Comparison of ENCODE assay signal across 11 cellular contexts in the genomic region with DNA sequence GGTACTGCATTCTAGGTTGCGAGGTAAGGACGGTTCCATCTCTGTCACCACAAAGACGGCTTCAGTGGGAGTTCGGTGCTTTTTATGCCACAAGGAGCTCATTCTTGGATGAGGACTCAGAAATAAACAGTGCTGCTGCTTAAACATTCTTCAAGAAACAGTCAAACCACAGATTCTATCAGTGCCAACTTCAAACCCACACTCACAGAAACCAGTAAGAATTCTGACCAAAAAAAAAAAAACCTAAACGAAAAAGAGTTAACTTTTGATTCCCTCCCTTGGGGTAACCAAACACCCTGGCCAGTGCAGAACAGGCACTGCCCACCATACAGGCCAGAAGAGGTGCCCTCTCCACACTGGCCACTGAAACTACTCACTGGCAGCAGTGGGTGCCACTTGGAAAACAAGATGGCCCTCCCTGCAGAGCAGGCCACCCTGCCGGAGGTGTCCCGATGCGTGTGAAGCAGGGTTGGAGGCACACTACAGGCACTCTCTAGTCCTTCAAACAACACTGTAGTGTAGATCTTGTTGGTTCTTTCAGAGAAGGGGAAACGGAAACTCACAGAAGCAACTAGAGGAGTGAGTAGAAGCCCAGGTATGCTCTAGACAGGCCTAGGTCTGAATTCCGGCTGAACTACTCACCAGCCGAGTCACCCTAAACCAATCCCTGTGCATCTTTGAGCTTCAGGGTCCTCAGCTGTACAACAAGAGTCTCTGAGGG.
A peak's percentile ranks its signal among the peaks of the same experiment; 100 is the strongest.
DNase-seq lines count a peak whose midpoint lies in the region; ATAC-seq and TF ChIP-seq lines count a peak whose summit lies in the region.
"Had no signal": no experiment of that assay in that cellular context is flagged by ENCODE, and none has a peak within 500 bp of the region (broad histone marks: within the 10 kb centered on the region; RNA-seq: fewer than 3 reads in every experiment).

No MANE protein-coding gene starts in this region.

- H3K36me3 Mint-ChIP-seq in CD4-positive, CD25-positive, alpha-beta regulatory T cell: no peaks in the 10 kb centered on the region
- H3K36me3 Mint-ChIP-seq in activated naive CD4-positive, alpha-beta T cell treated with anti-CD3 and anti-CD28 coated beads, Interleukin-2, amount 50 U/mL, for 24 hours: peaks cover 3% of the 10 kb centered on the region

- peak overlapping the region; percentile 11 to 86 (median 65) for H3K4me3 Mint-ChIP-seq in CD4-positive, CD25-positive, alpha-beta regulatory T cell
- H3K4me3 Mint-ChIP-seq in activated naive CD4-positive, alpha-beta T cell treated with anti-CD3 and anti-CD28 coated beads, Interleukin-2, amount 50 U/mL, for 24 hours: peak overlapping the region; percentile 65
- H3K4me3 Mint-ChIP-seq: GM23338 had no signal

- peaks cover 17 to 80% (median 33%) of the 10 kb centered on the region in 4 donors for H3K4me1 Mint-ChIP-seq in CD4-positive, CD25-positive, alpha-beta regulatory T cell
- H3K4me1 Mint-ChIP-seq in activated naive CD4-positive, alpha-beta T cell treated with anti-CD3 and anti-CD28 coated beads, Interleukin-2, amount 50 U/mL, for 24 hours: peaks cover 79% of the 10 kb centered on the region
- H3K4me1 Mint-ChIP-seq: GM23338 had no signal

- H3K9ac ChIP-seq in Loucy (ENCODE audit: low read depth, low read length, poor library complexity, severe bottlenecking): no peak overlapping the region

- peaks cover 4% of the 10 kb centered on the region for H3K27me3 Mint-ChIP-seq in CD4-positive, CD25-positive, alpha-beta regulatory T cell
- no peaks in the 10 kb centered on the region for H3K27me3 Mint-ChIP-seq in activated naive CD4-positive, alpha-beta T cell treated with anti-CD3 and anti-CD28 coated beads, Interleukin-2, amount 50 U/mL, for 24 hours

- TF ChIP-seq CTCF in Loucy (conservative IDR thresholded peaks at IDR 0.05; ENCODE audit: low read length) (no peak), kidney epithelial cell (IDR thresholded peaks at IDR 0.05; ENCODE audit: insufficient read depth, low read length, poor library complexity, severe bottlenecking) (no peak)

- H4K20me1 ChIP-seq in Loucy (ENCODE audit: insufficient read depth, low read length, poor library complexity, severe bottlenecking): no peaks in the 10 kb centered on the region

- peak; percentile 82 for ATAC-seq in CD4-positive, CD25-positive, alpha-beta regulatory T cell (ENCODE audit: low read depth in 2 of 2)
- ATAC-seq in HG03135 (IDR thresholded peaks at IDR 0.05; ENCODE audit: unreplicated experiment) (no peak), GM18498 (IDR thresholded peaks at IDR 0.05; ENCODE audit: unreplicated experiment) (no peak)
- ATAC-seq: GM23338 had no signal

- peaks cover 57% of the 10 kb centered on the region for H3K4me1 ChIP-seq in CD4-positive, CD25-positive, alpha-beta regulatory T cell (ENCODE audit: control insufficient read depth, insufficient read depth, low read length, poor library complexity, severe bottlenecking)
- H3K4me1 ChIP-seq in Loucy (ENCODE audit: insufficient read depth, low read length, poor library complexity, severe bottlenecking): peaks cover 9% of the 10 kb centered on the region

- DNase-seq in CD4-positive, CD25-positive, alpha-beta regulatory T cell: peak in 2 of 3 donors; percentile 29 to 76
- peak; percentile 68 for DNase-seq in kidney epithelial cell (ENCODE audit: low read depth)
- DNase-seq in effector CD8-positive, alpha-beta T cell (lab: John Stamatoyannopoulos, UW): no peak
- no peak for DNase-seq in DMS153 treated with DMSO at 0.1 percent for 48 hours (lab: John Stamatoyannopoulos, UW; ENCODE audit: unreplicated experiment)
- DNase-seq: NCI-H1048, substantia nigra had no signal

- no peaks in the 10 kb centered on the region for H3K9me3 Mint-ChIP-seq in CD4-positive, CD25-positive, alpha-beta regulatory T cell
- no peaks in the 10 kb centered on the region for H3K9me3 Mint-ChIP-seq in activated naive CD4-positive, alpha-beta T cell treated with anti-CD3 and anti-CD28 coated beads, Interleukin-2, amount 50 U/mL, for 24 hours
- H3K9me3 Mint-ChIP-seq: GM23338 had no signal

- no peak overlapping the region for H2AFZ ChIP-seq in Loucy (ENCODE audit: low read length)
- H2AFZ ChIP-seq: GM23338 had no signal

- no peaks in the 10 kb centered on the region for H3K79me2 ChIP-seq in Loucy (ENCODE audit: insufficient read depth, low read length)

- peak overlapping the region; percentile 97 to 99 (median 98) for H3K27ac Mint-ChIP-seq in CD4-positive, CD25-positive, alpha-beta regulatory T cell
- H3K27ac Mint-ChIP-seq in activated naive CD4-positive, alpha-beta T cell treated with anti-CD3 and anti-CD28 coated beads, Interleukin-2, amount 50 U/mL, for 24 hours: peak overlapping the region; percentile 96
- H3K27ac Mint-ChIP-seq: GM23338 had no signal

- H3K9me3 ChIP-seq in CD4-positive, CD25-positive, alpha-beta regulatory T cell (ENCODE audit: control insufficient read depth in 2 of 2, low read length in 2 of 2): no peaks in the 10 kb centered on the region
- no peaks in the 10 kb centered on the region for H3K9me3 ChIP-seq in Loucy (ENCODE audit: insufficient read depth, low read depth, low read length)

- H3K4me3 ChIP-seq in CD4-positive, CD25-positive, alpha-beta regulatory T cell (ENCODE audit: low read depth, low read length): peak overlapping the region; percentile 26
- no peak overlapping the region for H3K4me3 ChIP-seq in Loucy (ENCODE audit: low read length, poor library complexity, severe bottlenecking)
- H3K4me3 ChIP-seq in kidney epithelial cell (ENCODE audit: low read depth, low read length): no peak overlapping the region
- H3K4me3 ChIP-seq: GM23338 had no signal

- no peaks in the 10 kb centered on the region for H3F3A ChIP-seq in Loucy (ENCODE audit: low read depth)

- no peaks in the 10 kb centered on the region for H3K27me3 ChIP-seq in CD4-positive, CD25-positive, alpha-beta regulatory T cell (ENCODE audit: control insufficient read depth, insufficient read depth, low read length)
- H3K27me3 ChIP-seq in Loucy (ENCODE audit: insufficient read depth, low read length, poor library complexity, severe bottlenecking) (no peaks in the 10 kb centered on the region), kidney epithelial cell (ENCODE audit: control insufficient read depth, insufficient read depth, low read length) (no peaks in the 10 kb centered on the region)

- H3K27ac ChIP-seq in CD4-positive, CD25-positive, alpha-beta regulatory T cell (ENCODE audit: insufficient read depth, low read length, poor library complexity, severe bottlenecking): peak overlapping the region; percentile 68

- no peaks in the 10 kb centered on the region for H3K36me3 ChIP-seq in CD4-positive, CD25-positive, alpha-beta regulatory T cell (ENCODE audit: control insufficient read depth, insufficient read depth, low read length)
- H3K36me3 ChIP-seq in Loucy (ENCODE audit: insufficient read depth, low read length): no peaks in the 10 kb centered on the region
- no peaks in the 10 kb centered on the region for H3K36me3 ChIP-seq in kidney epithelial cell (ENCODE audit: control insufficient read depth, insufficient read depth, low read length)

- H3K9me2 ChIP-seq in Loucy (replicated peaks; ENCODE audit: low read depth, low read length): no peaks in the 10 kb centered on the region

- peak overlapping the region; percentile 22 for H3K4me2 ChIP-seq in Loucy (ENCODE audit: low read depth, low read length, poor library complexity, severe bottlenecking)
- H3K4me2 ChIP-seq: GM23338 had no signal

Comparison
In these comparisons a context has a peak if more than half of its experiments do, and no peak if none do; other contexts are left out.
1. ATAC-seq: peak in CD4-positive, CD25-positive, alpha-beta regulatory T cell (2 of 2); none in HG03135 (single experiment) and GM18498 (single experiment).
2. DNase-seq: peak in CD4-positive, CD25-positive, alpha-beta regulatory T cell (2 of 3) and kidney epithelial cell (single experiment); none in effector CD8-positive, alpha-beta T cell (single experiment) and DMS153 treated with DMSO at 0.1 percent for 48 hours (single experiment).